ENCODE assay signal across 14 cellular contexts in genomic region chr1:51583532-51583931, GRCh38. TPM values are rescaled to one million over a fixed set of nuclear protein-coding genes. Genes with fewer than 3 reads are reported as not detected.
DNase-seq lines count a peak whose midpoint lies in the region; ATAC-seq and TF ChIP-seq lines count a peak whose summit lies in the region.
"Had no signal": no experiment of that assay in that cellular context is flagged by ENCODE, and none has a peak within 500 bp of the region (broad histone marks: within the 10 kb centered on the region; RNA-seq: fewer than 3 reads in every experiment).

No MANE protein-coding gene starts in this region.

- H4K20me1 ChIP-seq in neural progenitor cell (ENCODE audit: low read depth), result no peaks in the 10 kb centered on the region

- no peak overlapping the region for H3K4me3 ChIP-seq in neural progenitor cell

- no peaks in the 10 kb centered on the region for H3K79me2 ChIP-seq in neural progenitor cell (ENCODE audit: low read depth)

- H3K4me1 Mint-ChIP-seq in neural progenitor cell, result no peaks in the 10 kb centered on the region
- H3K4me1 Mint-ChIP-seq: H9 had no signal

- no peaks in the 10 kb centered on the region for H3K27me3 ChIP-seq in neural progenitor cell

- H3K27ac Mint-ChIP-seq in neural progenitor cell, result peak overlapping the region; percentile 8
- H3K27ac Mint-ChIP-seq: activated CD4-positive, alpha-beta memory T cell treated with anti-CD3 and anti-CD28 coated beads, Interleukin-2, amount 10 ng/mL, durations not matched to agents 7 days and 5 days; H9 had no signal

- ATAC-seq in SK-N-SH treated with all-trans-retinoic acid at 6 μM for 48 hours (peak; percentile 62), GM18907 (IDR thresholded peaks at IDR 0.05; ENCODE audit: unreplicated experiment) (no peak), HG03460 (IDR thresholded peaks at IDR 0.05; ENCODE audit: unreplicated experiment) (no peak), GM19452 (IDR thresholded peaks at IDR 0.05; ENCODE audit: unreplicated experiment) (no peak)

- no peak overlapping the region for H3K4me3 Mint-ChIP-seq in neural progenitor cell
- H3K4me3 Mint-ChIP-seq: activated CD4-positive, alpha-beta memory T cell treated with anti-CD3 and anti-CD28 coated beads, Interleukin-2, amount 10 ng/mL, durations not matched to agents 7 days and 5 days; central memory CD8-positive, alpha-beta T cell; H9 had no signal

- no peaks in the 10 kb centered on the region for H3K4me1 ChIP-seq in neural progenitor cell

- DNase-seq in foreskin melanocyte (peak; percentile 96), neural progenitor cell (ENCODE audit: low spot score) (no peak)
- DNase-seq in activated CD4-positive, alpha-beta T cell treated with anti-CD3 and anti-CD28 coated beads, Interleukin-2, amount 50 U/mL, for 1 hour, result no peak
- DNase-seq: activated CD4-positive, alpha-beta memory T cell treated with anti-CD3 and anti-CD28 coated beads, Interleukin-2, amount 10 ng/mL, durations not matched to agents 7 days and 5 days; H9; NCI-H2107; SIG-M5 had no signal

- no peak for TF ChIP-seq CTCF in 22Rv1 (IDR thresholded peaks at IDR 0.05)
- TF ChIP-seq CTCF in neural progenitor cell (IDR thresholded peaks at IDR 0.05), result no peak

- no peaks in the 10 kb centered on the region for H3K36me3 ChIP-seq in neural progenitor cell

- peaks cover 4% of the 10 kb centered on the region for H3K27me3 Mint-ChIP-seq in neural progenitor cell (ENCODE audit: insufficient read depth, low read depth)
- H3K27me3 Mint-ChIP-seq: activated CD4-positive, alpha-beta memory T cell treated with anti-CD3 and anti-CD28 coated beads, Interleukin-2, amount 10 ng/mL, durations not matched to agents 7 days and 5 days had no signal

- H3K9me3 ChIP-seq in neural progenitor cell (ENCODE audit: low read depth), result no peaks in the 10 kb centered on the region

- H2AFZ ChIP-seq in neural progenitor cell (replicated peaks), result peak overlapping the region; percentile 26

- H3K36me3 Mint-ChIP-seq in neural progenitor cell, result no peaks in the 10 kb centered on the region

- no peaks in the 10 kb centered on the region for H3K9me3 Mint-ChIP-seq in neural progenitor cell
- H3K9me3 Mint-ChIP-seq: activated CD4-positive, alpha-beta memory T cell treated with anti-CD3 and anti-CD28 coated beads, Interleukin-2, amount 10 ng/mL, durations not matched to agents 7 days and 5 days; central memory CD8-positive, alpha-beta T cell; H9 had no signal

- no peak overlapping the region for H3K9ac ChIP-seq in neural progenitor cell

- H3K4me2 ChIP-seq in neural progenitor cell, result no peak overlapping the region

- no peaks in the 10 kb centered on the region for H3F3A ChIP-seq in neural progenitor cell (ENCODE audit: low read depth)

- H3K27ac ChIP-seq in 22Rv1, result peak overlapping the region; percentile 36; the same call in 1 of the 2 replicates
- no peak overlapping the region for H3K27ac ChIP-seq in neural progenitor cell
- H3K27ac ChIP-seq: HL-60 had no signal

TF ChIP-seq in SK-N-SH treated with all-trans-retinoic acid at 6 μM for 48 hours, 23 proteins besides CTCF, POLR2A, EP300 and RAD21:
- TF ChIP-seq BACH2 (CRISPR knock-in tag; IDR thresholded peaks at IDR 0.05; ENCODE audit: borderline replicate concordance), result no peak
- peak; percentile 44; the same call in 1 of the 2 replicates for TF ChIP-seq ISL1 (CRISPR knock-in tag; IDR thresholded peaks at IDR 0.05)
- TF ChIP-seq ZNF70 (CRISPR knock-in tag; IDR thresholded peaks at IDR 0.05), result no peak
- TF ChIP-seq CSRNP3 (CRISPR knock-in tag; IDR thresholded peaks at IDR 0.05), result no peak
- TF ChIP-seq RARB (CRISPR knock-in tag; IDR thresholded peaks at IDR 0.05), result no peak
- TF ChIP-seq ZFP3 (CRISPR knock-in tag; IDR thresholded peaks at IDR 0.05), result no peak
- TF ChIP-seq TOX (CRISPR knock-in tag; IDR thresholded peaks at IDR 0.05; ENCODE audit: borderline replicate concordance), result no peak

RNA-seq across cellular contexts. Expression of gene OSBPL9, which starts 33.4 kb away (rescaled TPM):
- total RNA-seq in neural progenitor cell (ENCODE audit: low replicate concordance), result 112 and 149 TPM in 2 replicates
